ENCODE assay signal across 20 cellular contexts in the genomic region with DNA sequence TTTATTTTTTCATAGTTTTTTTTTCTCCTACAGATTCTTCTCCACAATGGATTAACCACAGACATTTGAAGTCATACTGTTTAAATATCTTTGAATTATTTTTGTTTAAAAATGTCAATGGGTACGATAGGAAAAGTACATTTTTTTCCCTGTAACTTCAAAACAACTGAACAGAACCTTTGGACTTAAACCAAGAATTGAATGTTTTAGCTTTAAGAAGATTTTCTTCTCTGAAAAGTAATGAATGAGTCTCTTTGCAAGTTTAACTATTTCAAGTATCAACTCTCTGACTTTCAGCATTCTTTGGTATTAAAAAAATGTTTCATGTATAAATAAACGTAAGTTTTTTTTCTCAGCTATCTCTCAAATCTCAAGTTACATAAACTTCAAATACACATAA.
"Had no signal": no experiment of that assay in that cellular context is flagged by ENCODE, and none has a peak within 500 bp of the region (broad histone marks: within the 10 kb centered on the region; RNA-seq: fewer than 3 reads in every experiment).

No MANE protein-coding gene starts in this region.

- H3K27me3 ChIP-seq: esophagus squamous epithelium, gastrocnemius medialis, heart left ventricle, left lung, tibial nerve, uterus had no signal

- H3K4me1 ChIP-seq: esophagus squamous epithelium, gastrocnemius medialis, left lung, prostate gland, uterus had no signal

- H3K36me3 ChIP-seq: esophagus squamous epithelium, gastrocnemius medialis, heart left ventricle, left lung, prostate gland, tibial nerve, uterus had no signal

- H3K27ac ChIP-seq: esophagus squamous epithelium, gastrocnemius medialis, left lung, prostate gland, skin epidermis, uterus had no signal

- ATAC-seq: activated CD8-positive, alpha-beta memory T cell treated with anti-CD3 and anti-CD28 coated beads, Interleukin-2, amount 10 ng/mL, durations not matched to agents 7 days and 5 days; gastrocnemius medialis; heart left ventricle; left lung; right cardiac atrium; stimulated activated naive CD8-positive, alpha-beta T cell treated with anti-CD3 and anti-CD28 coated beads, Interleukin-15, Interleukin-2, amounts not matched to agents 100 U/mL and 50 U/mL, for 24 hours; T-helper 17 cell had no signal

- H3K4me3 ChIP-seq: esophagus squamous epithelium, gastrocnemius medialis, heart left ventricle, left lung, prostate gland, skin epidermis, tibial nerve, uterus had no signal

- DNase-seq: activated CD4-positive, alpha-beta memory T cell treated with anti-CD3 and anti-CD28 coated beads for 36 hours; activated CD4-positive, alpha-beta T cell treated with anti-CD3 and anti-CD28 coated beads for 4 hours; activated CD8-positive, alpha-beta memory T cell treated with anti-CD3 and anti-CD28 coated beads, Interleukin-2, amount 10 ng/mL, durations not matched to agents 7 days and 5 days; cerebellar nuclear complex; effector CD4-positive, alpha-beta T cell; esophagus squamous epithelium; gastrocnemius medialis; heart left ventricle; left lung; midbrain; occipital lobe; right cardiac atrium; stimulated activated naive CD8-positive, alpha-beta T cell treated with anti-CD3 and anti-CD28 coated beads, Interleukin-15, Interleukin-2, amounts not matched to agents 100 U/mL and 50 U/mL, for 24 hours; substantia nigra; T-helper 17 cell; uterus had no signal

- H3K9me3 ChIP-seq: esophagus squamous epithelium, gastrocnemius medialis, heart left ventricle, left lung, prostate gland, tibial nerve, uterus had no signal

- FAIRE-seq: bronchial epithelial cell had no signal
